ENCODE assay signal across 18 cellular contexts in the genomic region with DNA sequence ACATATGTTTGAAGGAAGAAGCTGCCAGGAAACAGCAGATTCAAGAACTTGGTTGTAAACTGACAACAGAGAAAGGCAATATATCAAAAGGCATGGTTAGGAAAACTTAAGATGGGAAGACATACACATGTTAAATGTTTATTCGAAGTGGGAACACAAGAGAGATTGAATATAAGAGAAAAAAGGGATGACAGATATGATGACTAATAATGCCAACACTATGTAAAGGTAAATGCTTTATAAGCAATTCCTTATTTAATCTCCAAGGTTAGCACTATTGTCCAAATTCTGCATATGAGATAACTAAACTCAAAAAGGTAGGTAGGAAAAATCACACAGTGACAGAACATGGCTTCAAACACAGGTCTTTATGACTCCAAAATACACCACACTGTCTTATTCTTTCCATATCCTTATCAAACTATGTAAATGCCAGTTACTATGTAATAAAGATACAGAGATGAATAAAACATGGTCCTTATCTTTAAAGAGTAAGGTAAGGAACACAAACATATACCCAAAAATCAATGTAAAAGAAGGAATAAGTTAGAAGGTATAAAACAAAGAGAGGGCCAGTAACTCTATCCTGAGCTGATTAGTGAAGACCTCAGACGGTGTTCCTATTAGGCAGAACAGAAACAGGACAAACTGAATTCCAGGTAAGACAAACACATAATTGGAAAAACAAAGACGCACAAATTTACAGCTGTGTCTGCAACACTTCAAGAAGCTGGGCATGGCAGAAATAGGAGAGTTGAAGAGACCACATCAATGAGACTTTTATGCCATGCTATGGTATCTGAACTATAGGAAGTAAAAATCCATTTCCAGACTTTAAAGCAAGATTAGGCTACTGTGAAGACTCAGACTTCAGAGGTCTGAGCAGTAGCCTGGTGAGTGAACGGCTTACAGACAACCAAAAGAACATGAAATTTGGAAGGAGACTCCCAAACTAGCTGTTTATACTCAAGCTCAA. TPM values are rescaled to one million over a fixed set of nuclear protein-coding genes. Genes with fewer than 3 reads are reported as not detected.
DNase-seq lines count a peak whose midpoint lies in the region; ATAC-seq and TF ChIP-seq lines count a peak whose summit lies in the region.
"Had no signal": no experiment of that assay in that cellular context is flagged by ENCODE, and none has a peak within 500 bp of the region (broad histone marks: within the 10 kb centered on the region; RNA-seq: fewer than 3 reads in every experiment).

No MANE protein-coding gene starts in this region.

- no peak overlapping the region for H3K27ac ChIP-seq in CD4-positive, alpha-beta T cell (ENCODE audit: low read depth, low read length)
- H3K27ac ChIP-seq: pancreas, WERI-Rb-1 had no signal

- ATAC-seq in CD4-positive, alpha-beta T cell (ENCODE audit: poor library complexity), result peak; percentile 75
- ATAC-seq in natural killer cell (no peak), GM18498 (IDR thresholded peaks at IDR 0.05; ENCODE audit: unreplicated experiment) (no peak), GM19452 (IDR thresholded peaks at IDR 0.05; ENCODE audit: unreplicated experiment) (no peak)
- ATAC-seq in activated CD8-positive, alpha-beta memory T cell treated with anti-CD3 and anti-CD28 coated beads, Interleukin-2, amount 10 ng/mL, durations not matched to agents 7 days and 5 days, result no peak
- ATAC-seq: Panc1 had no signal

- no peaks in the 10 kb centered on the region for H3K27me3 ChIP-seq in CD4-positive, alpha-beta T cell (ENCODE audit: control insufficient read depth, insufficient read depth, low read length)
- H3K27me3 ChIP-seq: pancreas had no signal

- no peaks in the 10 kb centered on the region for H3K9me3 Mint-ChIP-seq in CD4-positive, alpha-beta T cell
- H3K9me3 Mint-ChIP-seq in IgD-negative memory B cell (no peaks in the 10 kb centered on the region), brain (peaks cover 0 to 4% (median 0%) of the 10 kb centered on the region in 5 experiments), natural killer cell (no peaks in the 10 kb centered on the region)
- no peaks in the 10 kb centered on the region for H3K9me3 Mint-ChIP-seq in activated CD8-positive, alpha-beta memory T cell treated with anti-CD3 and anti-CD28 coated beads, Interleukin-2, amount 10 ng/mL, durations not matched to agents 7 days and 5 days (ENCODE audit: low read depth)

- no peaks in the 10 kb centered on the region for H3K9me3 ChIP-seq in CD4-positive, alpha-beta T cell (ENCODE audit: control insufficient read depth, low read length)
- H3K9me3 ChIP-seq: pancreas had no signal

- TF ChIP-seq CTCF in CD4-positive, alpha-beta T cell (IDR thresholded peaks at IDR 0.05), result no peak
- TF ChIP-seq CTCF in brain (conservative IDR thresholded peaks at IDR 0.05) (no peak), natural killer cell (IDR thresholded peaks at IDR 0.05) (no peak)

- no peak for DNase-seq in CD4-positive, alpha-beta T cell
- DNase-seq in natural killer cell (no peak), NCI-H1092 (lab: John Stamatoyannopoulos, UW) (no peak)
- DNase-seq in activated CD8-positive, alpha-beta memory T cell treated with anti-CD3 and anti-CD28 coated beads, Interleukin-2, amount 10 ng/mL, durations not matched to agents 7 days and 5 days, result no peak
- DNase-seq: amniotic stem cell, islet precursor cell, Kasumi-1, midbrain, NCI-H1694, NCI-H446 treated with DMSO at 0.1 percent for 48 hours, pancreas, SW 1271, WERI-Rb-1 had no signal

- CTCF ChIA-PET in CD4-positive, alpha-beta T cell (lab: Charles Lee), result interaction anchor here (0.9 to 1.0 kb wide), 2 partner anchors 29 to 57 kb away, joined by 3 to 4 read pairs; no protein-coding TSS in a partner anchor
- CTCF ChIA-PET in activated CD8-positive, alpha-beta memory T cell treated with anti-CD3 and anti-CD28 coated beads, Interleukin-2, amount 10 ng/mL, durations not matched to agents 7 days and 5 days (lab: Charles Lee), result interaction anchor here (1.2 to 2.2 kb wide), 2 partner anchors 10 to 14 kb away, joined by 3 to 5 read pairs; no protein-coding TSS in a partner anchor

- no peaks in the 10 kb centered on the region for H3K27me3 Mint-ChIP-seq in CD4-positive, alpha-beta T cell
- H3K27me3 Mint-ChIP-seq in IgD-negative memory B cell, result no peaks in the 10 kb centered on the region
- H3K27me3 Mint-ChIP-seq in brain, result peaks cover 3% of the 10 kb centered on the region
- no peaks in the 10 kb centered on the region for H3K27me3 Mint-ChIP-seq in natural killer cell (ENCODE audit: low read depth in 2 of 2)
- no peaks in the 10 kb centered on the region for H3K27me3 Mint-ChIP-seq in activated CD8-positive, alpha-beta memory T cell treated with anti-CD3 and anti-CD28 coated beads, Interleukin-2, amount 10 ng/mL, durations not matched to agents 7 days and 5 days

- H3K4me1 Mint-ChIP-seq in CD4-positive, alpha-beta T cell (ENCODE audit: low read depth), result peaks cover 91% of the 10 kb centered on the region
- H3K4me1 Mint-ChIP-seq in IgD-negative memory B cell (peaks cover 56 to 73% (median 68%) of the 10 kb centered on the region in 3 donors), brain (peaks cover 53% of the 10 kb centered on the region), natural killer cell (peaks cover 70 to 72% of the 10 kb centered on the region in 2 donors)
- H3K4me1 Mint-ChIP-seq in activated CD8-positive, alpha-beta memory T cell treated with anti-CD3 and anti-CD28 coated beads, Interleukin-2, amount 10 ng/mL, durations not matched to agents 7 days and 5 days, result peaks cover 43% of the 10 kb centered on the region

- H3K36me3 Mint-ChIP-seq in CD4-positive, alpha-beta T cell (ENCODE audit: low read depth), result peaks cover 9% of the 10 kb centered on the region
- no peaks in the 10 kb centered on the region for H3K36me3 Mint-ChIP-seq in IgD-negative memory B cell
- peaks cover 14% of the 10 kb centered on the region for H3K36me3 Mint-ChIP-seq in brain
- H3K36me3 Mint-ChIP-seq in natural killer cell, result no peaks in the 10 kb centered on the region
- peaks cover 33% of the 10 kb centered on the region for H3K36me3 Mint-ChIP-seq in activated CD8-positive, alpha-beta memory T cell treated with anti-CD3 and anti-CD28 coated beads, Interleukin-2, amount 10 ng/mL, durations not matched to agents 7 days and 5 days

- POLR2A ChIA-PET in CD4-positive, alpha-beta T cell (lab: Charles Lee), result interaction anchor here (1.2 to 1.4 kb wide), 2 partner anchors 10 to 23 kb away, joined by 3 read pairs; no protein-coding TSS in a partner anchor

- H3K27ac Mint-ChIP-seq in CD4-positive, alpha-beta T cell, result peak overlapping the region; percentile 5
- peak overlapping the region in 1 of 3 donors; percentile 7 for H3K27ac Mint-ChIP-seq in IgD-negative memory B cell
- peak overlapping the region in 3 of 5 experiments; percentile 2 to 46 (median 46) for H3K27ac Mint-ChIP-seq in brain
- peak overlapping the region; percentile 47 to 73 for H3K27ac Mint-ChIP-seq in natural killer cell
- H3K27ac Mint-ChIP-seq in activated CD8-positive, alpha-beta memory T cell treated with anti-CD3 and anti-CD28 coated beads, Interleukin-2, amount 10 ng/mL, durations not matched to agents 7 days and 5 days, result no peak overlapping the region

- peak overlapping the region; percentile 70 for H3K4me3 Mint-ChIP-seq in CD4-positive, alpha-beta T cell
- H3K4me3 Mint-ChIP-seq in IgD-negative memory B cell, result peak overlapping the region in 3 of 4 donors; percentile 23 to 84 (median 74)
- H3K4me3 Mint-ChIP-seq in brain, result peak overlapping the region in 1 of 5 experiments; percentile 3
- peak overlapping the region; percentile 40 for H3K4me3 Mint-ChIP-seq in natural killer cell
- no peak overlapping the region for H3K4me3 Mint-ChIP-seq in activated CD8-positive, alpha-beta memory T cell treated with anti-CD3 and anti-CD28 coated beads, Interleukin-2, amount 10 ng/mL, durations not matched to agents 7 days and 5 days

- intact Hi-C loops in CD4-positive, alpha-beta T cell (cut with DNase I, micrococcal nuclease), result no loop called here
- intact Hi-C loops in natural killer cell (cut with micrococcal nuclease), result no loop called here

RNA-seq across cellular contexts. Expression of gene ABI1, which starts 56.1 kb away (rescaled TPM):
- 10 to 100 TPM; 83.2 to 83.6 TPM for total RNA-seq in CD4-positive, alpha-beta T cell
- 93.8 TPM for polyA plus RNA-seq in IgD-negative memory B cell
- polyA plus RNA-seq in brain (ENCODE audit: insufficient read depth, low read depth, low replicate concordance), result 35.6 TPM
- total RNA-seq in natural killer cell, result 100 to 1,000 TPM in 2 of 3 donors, 10 to 100 TPM in 1; 94.8 to 116 (median 113) TPM
- total RNA-seq in activated CD8-positive, alpha-beta memory T cell treated with anti-CD3 and anti-CD28 coated beads, Interleukin-2, amount 10 ng/mL, durations not matched to agents 7 days and 5 days, result 10 to 100 TPM; 55.1 to 55.4 TPM
